In genomic region chr14:68813318-68813838, GRCh38 we compare ENCODE assay signal across 12 cellular contexts. TPM values are rescaled to one million over a fixed set of nuclear protein-coding genes. Genes with fewer than 3 reads are reported as not detected.
DNase-seq lines count a peak whose midpoint lies in the region; ATAC-seq, FAIRE-seq and TF ChIP-seq lines count a peak whose summit lies in the region.
"Had no signal": no experiment of that assay in that cellular context is flagged by ENCODE, and none has a peak within 500 bp of the region (broad histone marks: within the 10 kb centered on the region; RNA-seq: fewer than 3 reads in every experiment).

No MANE protein-coding gene starts in this region.

- 71 to 78% methylated on average over 4 to 5 of the region's 5 CpGs for WGBS in body of pancreas, 2 donors

- ATAC-seq in body of pancreas, result no peak

- peak overlapping the region in 1 of 3 experiments; percentile 22 for H3K4me3 Mint-ChIP-seq in nephron

- no peaks in the 10 kb centered on the region for H3K9me3 Mint-ChIP-seq in nephron

- H3K27ac ChIP-seq in left ventricle myocardium inferior (replicated peaks) (peak overlapping the region; percentile 99), body of pancreas (peak overlapping the region in 3 of 4 donors; percentile 95 to 99 (median 97))
- H3K27ac ChIP-seq: C4-2B had no signal

- H3K4me1 ChIP-seq in left ventricle myocardium inferior, result peaks cover 49% of the 10 kb centered on the region
- peaks cover 70% of the 10 kb centered on the region for H3K4me1 ChIP-seq in body of pancreas

- H3K27me3 Mint-ChIP-seq in nephron (ENCODE audit: low read depth), result peaks cover 3% of the 10 kb centered on the region
- H3K27me3 Mint-ChIP-seq: progenitor cell of endocrine pancreas had no signal

- DNase-seq in left ventricle myocardium inferior, result no peak
- DNase-seq in cardiac septum (ENCODE audit: low spot score), result no peak
- no peak for DNase-seq in body of pancreas
- DNase-seq in urothelium cell line (ENCODE audit: low spot score), result no peak
- DNase-seq in SK-N-DZ (ENCODE audit: low spot score), result no peak
- DNase-seq in SW 1271 (lab: John Stamatoyannopoulos, UW), result no peak
- DNase-seq in MV-4-11 (lab: John Stamatoyannopoulos, UW), result no peak
- DNase-seq: NCI-H1417 treated with DMSO at 0.1 percent for 48 hours, RPMI8226 had no signal

- H3K4me3 ChIP-seq in left ventricle myocardium inferior, result no peak overlapping the region
- H3K4me3 ChIP-seq in body of pancreas, result no peak overlapping the region

- no peaks in the 10 kb centered on the region for H3K9me3 ChIP-seq in left ventricle myocardium inferior (replicated peaks)
- no peaks in the 10 kb centered on the region for H3K9me3 ChIP-seq in body of pancreas

- H3K27ac Mint-ChIP-seq in nephron, result peak overlapping the region; percentile 99 to 100 (median 99)

- no peaks in the 10 kb centered on the region for H3K27me3 ChIP-seq in left ventricle myocardium inferior (ENCODE audit: low read depth)
- H3K27me3 ChIP-seq in body of pancreas, result no peaks in the 10 kb centered on the region

- no peak for TF ChIP-seq CTCF in left ventricle myocardium inferior (IDR thresholded peaks at IDR 0.05; ENCODE audit: borderline replicate concordance)
- no peak for TF ChIP-seq CTCF in body of pancreas (IDR thresholded peaks at IDR 0.05)
- no peak for TF ChIP-seq CTCF in nephron (IDR thresholded peaks at IDR 0.05; ENCODE audit: unreplicated experiment in 3 of 3)

- H3K36me3 ChIP-seq in left ventricle myocardium inferior (no peaks in the 10 kb centered on the region), body of pancreas (replicated peaks in 1 of 2; ENCODE audit: insufficient read depth in 1 of 2, low read depth in 2 of 2) (no peaks in the 10 kb centered on the region)

- H3K36me3 Mint-ChIP-seq in nephron (ENCODE audit: low read depth), result no peaks in the 10 kb centered on the region

- TF ChIP-seq POLR2A in body of pancreas (IDR thresholded peaks at IDR 0.05), result no peak

- intact Hi-C loops in left ventricle myocardium inferior (cut with micrococcal nuclease) (no loop called here), cardiac septum (cut with DNase I) (loop anchor here (10.0 kb wide), 1 partner anchor 669 kb away; no protein-coding TSS in a partner anchor), body of pancreas (cut with DNase I) (no loop called here)

- FAIRE-seq in urothelium cell line (lab: Jason Lieb, UNC), result peak; percentile 72

- peaks cover 87% of the 10 kb centered on the region for H3K4me1 Mint-ChIP-seq in nephron

RNA-seq across cellular contexts. Expression of gene ZFP36L1, which starts 20.5 kb away (rescaled TPM):
- total RNA-seq in left ventricle myocardium inferior (48.0 TPM), cardiac septum (69.2 TPM), body of pancreas (100 to 1,000 TPM; 155 to 365 TPM)
- 1.4 and 3.7 TPM in 2 replicates for polyA plus RNA-seq in SK-N-DZ (2014; cell fraction: cytosol; rRNA removed)
- polyA plus RNA-seq in SK-N-DZ (2014; cell fraction: nucleus; rRNA removed), result 0.45 and 0.78 TPM in 2 replicates
